26 cellular contexts compared by ENCODE assay signal in genomic region chr5:1411099-1411498, GRCh38. TPM values are rescaled to one million over a fixed set of nuclear protein-coding genes. Genes with fewer than 3 reads are reported as not detected.
DNase-seq lines count a peak whose midpoint lies in the region; ATAC-seq, FAIRE-seq and TF ChIP-seq lines count a peak whose summit lies in the region.
"Had no signal": no experiment of that assay in that cellular context is flagged by ENCODE, and none has a peak within 500 bp of the region (broad histone marks: within the 10 kb centered on the region; RNA-seq: fewer than 3 reads in every experiment).

No MANE protein-coding gene starts in this region.

- no peak overlapping the region for H3K18ac ChIP-seq in trophoblast cell (ENCODE audit: low read length)

- no peak overlapping the region for H3K27ac ChIP-seq in RWPE2 (ENCODE audit: poor library complexity, severe bottlenecking)
- H3K27ac ChIP-seq in trophoblast cell (ENCODE audit: low read depth, low read length), result no peak overlapping the region
- H3K27ac ChIP-seq: PC-9 had no signal

- H3K4me1 ChIP-seq in RWPE2 (ENCODE audit: insufficient read depth, poor library complexity, severe bottlenecking) (no peaks in the 10 kb centered on the region), trophoblast cell (ENCODE audit: control insufficient read depth in 1 of 2, insufficient read depth in 2 of 2, low read length in 2 of 2) (no peaks in the 10 kb centered on the region)

- H3K4ac ChIP-seq in trophoblast cell (ENCODE audit: low read depth, low read length), result no peak overlapping the region

- H3K36me3 ChIP-seq in RWPE2 (ENCODE audit: low read depth), result no peaks in the 10 kb centered on the region
- H3K36me3 ChIP-seq in trophoblast cell (ENCODE audit: control insufficient read depth in 1 of 2, insufficient read depth in 2 of 2, low read length in 2 of 2), result peaks cover 0 to 2% of the 10 kb centered on the region in 2 experiments

- H3K23ac ChIP-seq in trophoblast cell (ENCODE audit: low read length), result no peak overlapping the region

- no peak overlapping the region for H3K4me2 ChIP-seq in trophoblast cell (ENCODE audit: low read length)
- H3K4me2 ChIP-seq: PC-9 had no signal

- H4K8ac ChIP-seq in trophoblast cell (ENCODE audit: low read depth, low read length), result no peak overlapping the region

- ATAC-seq in Right ventricle myocardium superior (ENCODE audit: poor library complexity) (no peak), left cardiac atrium (no peak), RWPE2 (ENCODE audit: low read depth) (no peak), HG03354 (IDR thresholded peaks at IDR 0.05; ENCODE audit: poor library complexity, severe bottlenecking, unreplicated experiment) (no peak)

- H3K14ac ChIP-seq in trophoblast cell (ENCODE audit: low read length), result no peak overlapping the region

- no peak overlapping the region for H2AK5ac ChIP-seq in trophoblast cell (ENCODE audit: low read length)

- H2BK5ac ChIP-seq in trophoblast cell (ENCODE audit: low read depth, low read length, poor library complexity), result no peak overlapping the region

- TF ChIP-seq CTCF in RWPE2 (IDR thresholded peaks at IDR 0.05; ENCODE audit: poor library complexity, severe bottlenecking), result no peak

- DNase-seq in Right ventricle myocardium superior (peak; percentile 22), left cardiac atrium (no peak), RWPE2 (ENCODE audit: low spot score) (peak; percentile 65), trophoblast cell (no peak), urothelium cell line (ENCODE audit: low spot score) (no peak)
- no peak for DNase-seq in stimulated activated CD4-positive, alpha-beta T cell treated with anti-CD3 and anti-CD28 coated beads, Interleukin-2, amount 100 ng/mL, for 24 hours
- DNase-seq: CD4-positive, alpha-beta T cell; HCEC 1CT; Karpas-422; NCI-H1092; NCI-H1417 treated with DMSO at 0.1 percent for 48 hours; NCI-H1694 treated with DMSO at 0.1 percent for 48 hours; NCI-H2081; NCI-H2227 treated with DMSO at 0.1 percent for 48 hours; NCI-H526 treated with DMSO at 0.1 percent for 48 hours; PC-9; RPMI8226; SIG-M5 had no signal

- intact Hi-C loops in Right ventricle myocardium superior (cut with DNase I), result no loop called here
- intact Hi-C loops in left cardiac atrium (cut with DNase I), result no loop called here

- H3K27me3 ChIP-seq in RWPE2 (ENCODE audit: insufficient read depth, poor library complexity, severe bottlenecking) (peaks cover 15% of the 10 kb centered on the region), trophoblast cell (ENCODE audit: insufficient read depth, low read length) (no peaks in the 10 kb centered on the region)

- no peak overlapping the region for H2AFZ ChIP-seq in trophoblast cell (ENCODE audit: insufficient read depth, low read length, poor library complexity)
- H2AFZ ChIP-seq: PC-9 had no signal

- H3K9ac ChIP-seq in trophoblast cell (ENCODE audit: low read length), result no peak overlapping the region

- no peak overlapping the region for H2BK120ac ChIP-seq in trophoblast cell (ENCODE audit: insufficient read depth, low read length, poor library complexity)

- H3K79me1 ChIP-seq in trophoblast cell (ENCODE audit: low read length), result no peaks in the 10 kb centered on the region

- no peaks in the 10 kb centered on the region for H3K79me2 ChIP-seq in trophoblast cell (ENCODE audit: control insufficient read depth, insufficient read depth, low read length, poor library complexity)

- H3K9me3 ChIP-seq in RWPE2 (ENCODE audit: severe bottlenecking) (no peaks in the 10 kb centered on the region), trophoblast cell (ENCODE audit: insufficient read depth, low read depth, low read length) (peaks cover 3% of the 10 kb centered on the region)

- no peak overlapping the region for H4K91ac ChIP-seq in trophoblast cell (ENCODE audit: low read depth, low read length)

- no peak overlapping the region for H4K12ac ChIP-seq in trophoblast cell (ENCODE audit: low read depth, low read length)

- no peak overlapping the region for H2BK12ac ChIP-seq in trophoblast cell (ENCODE audit: low read length)

- FAIRE-seq in urothelium cell line (lab: Jason Lieb, UNC), result no peak
- FAIRE-seq: D721Med, GM19239, H1 had no signal

- H3K4me3 ChIP-seq in RWPE2 (ENCODE audit: severe bottlenecking), result no peak overlapping the region
- H3K4me3 ChIP-seq in trophoblast cell (ENCODE audit: low read depth, low read length), result peak overlapping the region; percentile 5
- H3K4me3 ChIP-seq: PC-9 had no signal

- no CpG with 5 or more reads among the region's 22 CpGs for WGBS in trophoblast cell (ENCODE audit: extremely low coverage, insufficient coverage, insufficient read length)

RNA-seq across cellular contexts. Expression of gene SLC6A3, which starts 34.1 kb away (rescaled TPM):
- total RNA-seq in Right ventricle myocardium superior (not detected), left cardiac atrium (under 1 TPM in 1 of 2 donors, not detected in 1; 0.06 TPM)
- 0.11 TPM in 2 replicates for polyA plus RNA-seq in trophoblast cell (2013)
- total RNA-seq: A172, HT-29, NCI-H460, PC-9 had no signal
- polyA plus RNA-seq: BJ had no signal

Comparison
In these comparisons a context has a peak if more than half of its experiments do, and no peak if none do; other contexts are left out.
1. DNase-seq: peak in Right ventricle myocardium superior (single experiment) and RWPE2 (single experiment); none in left cardiac atrium (single experiment), trophoblast cell (0 of 2), urothelium cell line (single experiment) and stimulated activated CD4-positive, alpha-beta T cell treated with anti-CD3 and anti-CD28 coated beads, Interleukin-2, amount 100 ng/mL, for 24 hours (0 of 2).